In genomic region chr6:110334425-110335158, GRCh38 we compare ENCODE assay signal across 27 cellular contexts. TPM values are rescaled to one million over a fixed set of nuclear protein-coding genes. Genes with fewer than 3 reads are reported as not detected.
A peak's percentile ranks its signal among the peaks of the same experiment; 100 is the strongest.
DNase-seq lines count a peak whose midpoint lies in the region; ATAC-seq, FAIRE-seq and TF ChIP-seq lines count a peak whose summit lies in the region.
"Had no signal": no experiment of that assay in that cellular context is flagged by ENCODE, and none has a peak within 500 bp of the region (broad histone marks: within the 10 kb centered on the region; RNA-seq: fewer than 3 reads in every experiment).

No MANE protein-coding gene starts in this region.

- BruUV-seq in A673 (replicated peaks; lab: Mats Ljungman, UMichigan) (no TSS peak), GM12878 (replicated peaks; lab: Mats Ljungman, UMichigan) (no TSS peak)

- no peak overlapping the region for H2AK5ac ChIP-seq in neuronal stem cell (ENCODE audit: low read depth, low read length)

- H3K18ac ChIP-seq in neuronal stem cell (ENCODE audit: low read length), result no peak overlapping the region

- H3K9me3 ChIP-seq in A673 (ENCODE audit: low read depth, low read length, poor library complexity, severe bottlenecking) (no peaks in the 10 kb centered on the region), GM12878 (replicated peaks; ENCODE audit: control insufficient read depth, insufficient read depth, low read length) (no peaks in the 10 kb centered on the region), neuronal stem cell (replicated peaks in 1 of 2; ENCODE audit: control insufficient read depth in 2 of 2, insufficient read depth in 1 of 2, low read depth in 1 of 2, low read length in 2 of 2) (no peaks in the 10 kb centered on the region)
- H3K9me3 ChIP-seq: neutrophil had no signal

- H4K20me1 ChIP-seq in GM12878 (ENCODE audit: control insufficient read depth, insufficient read depth), result no peaks in the 10 kb centered on the region; the same call in 1 of the 2 replicates

- no peak overlapping the region for H3K4me3 ChIP-seq in A673 (ENCODE audit: low read depth, low read length, poor library complexity, severe bottlenecking)
- H3K4me3 ChIP-seq in GM12878, result no peak overlapping the region
- H3K4me3 ChIP-seq in neuronal stem cell (ENCODE audit: low read length in 2 of 2), result no peak overlapping the region

- in situ Hi-C loops in GM12878 (cut with MboI), result no loop called here

- H2BK12ac ChIP-seq in neuronal stem cell (ENCODE audit: low read length), result no peak overlapping the region

- H4K91ac ChIP-seq in neuronal stem cell (ENCODE audit: low read depth, low read length, poor library complexity), result no peak overlapping the region

- H3K27ac ChIP-seq in A673 (ENCODE audit: low read depth, low read length, poor library complexity, severe bottlenecking), result peak overlapping the region; percentile 44
- H3K27ac ChIP-seq in GM12878 (ENCODE audit: control insufficient read depth, insufficient read depth), result no peak overlapping the region
- H3K27ac ChIP-seq in neuronal stem cell (replicated peaks; ENCODE audit: low read length), result no peak overlapping the region
- H3K27ac ChIP-seq: neutrophil had no signal

- H3K4me2 ChIP-seq in GM12878 (ENCODE audit: control insufficient read depth, insufficient read depth) (no peak overlapping the region), neuronal stem cell (ENCODE audit: insufficient read depth, low read length, poor library complexity, severe bottlenecking) (no peak overlapping the region)

- no peak overlapping the region for H3K23ac ChIP-seq in neuronal stem cell (ENCODE audit: low read depth, low read length, poor library complexity)

- SMC1A ChIA-PET in GM12878 (lab: Charles Lee; ENCODE audit: uncharacterized antibody, unreplicated experiment), result interaction anchor here (0.6 to 0.9 kb wide), 3 partner anchors 12 to 156 kb away, joined by 3 read pairs; no protein-coding TSS in a partner anchor

- H3K36me3 ChIP-seq in A673 (ENCODE audit: insufficient read depth, low read length, poor library complexity, severe bottlenecking) (no peaks in the 10 kb centered on the region), GM12878 (ENCODE audit: control insufficient read depth in 2 of 2, insufficient read depth in 2 of 2, low read length in 1 of 2) (no peaks in the 10 kb centered on the region), neuronal stem cell (replicated peaks in 1 of 2; ENCODE audit: control insufficient read depth in 2 of 2, insufficient read depth in 2 of 2, low read length in 2 of 2) (no peaks in the 10 kb centered on the region)
- H3K36me3 ChIP-seq: neutrophil had no signal

- CTCF ChIA-PET in A673 (lab: Charles Lee), result no interaction called here
- CTCF ChIA-PET in GM12878 (lab: Yijun Ruan, JAX), result no interaction called here

- no peak for TF ChIP-seq EP300 in GM12878 (IDR thresholded peaks at IDR 0.05; ENCODE audit: borderline replicate concordance in 1 of 2, control insufficient read depth in 1 of 2, low read depth in 2 of 2, low read length in 2 of 2)

- H3K14ac ChIP-seq in neuronal stem cell (ENCODE audit: low read length), result no peak overlapping the region

- H3K4me1 ChIP-seq in A673 (ENCODE audit: insufficient read depth, low read length, poor library complexity, severe bottlenecking) (peaks cover 43% of the 10 kb centered on the region), GM12878 (ENCODE audit: control insufficient read depth, insufficient read depth, low read length) (no peaks in the 10 kb centered on the region), neuronal stem cell (ENCODE audit: control insufficient read depth in 2 of 2, insufficient read depth in 1 of 2, low read depth in 1 of 2, low read length in 2 of 2) (peaks cover 7 to 14% of the 10 kb centered on the region in 2 donors)

- no peak overlapping the region for H2BK15ac ChIP-seq in neuronal stem cell (ENCODE audit: low read length)

- intact Hi-C loops in A673 (cut with micrococcal nuclease; ENCODE audit: unreplicated experiment) (no loop called here), GM12878 (cut with micrococcal nuclease; ENCODE audit: unreplicated experiment) (no loop called here)

- H3K79me2 ChIP-seq in GM12878 (ENCODE audit: control insufficient read depth, insufficient read depth, low read length), result no peaks in the 10 kb centered on the region

- H4K8ac ChIP-seq in neuronal stem cell (ENCODE audit: low read depth, low read length), result no peak overlapping the region

- H3K4ac ChIP-seq in neuronal stem cell (ENCODE audit: low read length), result no peak overlapping the region

- 33% methylated on average over 9 of the region's 9 CpGs for WGBS in GM12878 (ENCODE audit: insufficient coverage, insufficient replicate concordance, low lambda C conversion rate, missing lambda C conversion rate)
- whole genome bisulfite sequencing in neuronal stem cell (ENCODE audit: extremely low coverage in 2 of 2, insufficient read length in 2 of 2, insufficient replicate concordance in 1 of 2), 2 donors, result no CpG with 5 or more reads among the region's 9 CpGs

- DNase-seq in A673 (ENCODE audit: low spot score) (no peak), NCI-H526 (lab: John Stamatoyannopoulos, UW) (peak; percentile 48 to 78), GM12878 (ENCODE audit: low read depth, low spot score) (no peak), neuronal stem cell (ENCODE audit: low spot score) (no peak), NCI-H128 (lab: John Stamatoyannopoulos, UW; ENCODE audit: unreplicated experiment) (no peak), mesenteric fat pad (ENCODE audit: low spot score) (no peak)
- DNase-seq: ACHN; activated CD4-positive, alpha-beta memory T cell treated with anti-CD3 and anti-CD28 coated beads for 36 hours; activated CD4-positive, CD25-positive, alpha-beta regulatory T cell; activated naive CD4-positive, alpha-beta T cell treated with Interleukin-2 at 50 U/mL for 16 hours; aorta; C1 segment of cervical spinal cord; DMS 273 treated with DMSO at 0.1 percent for 48 hours; GF-D8; H7; Kasumi-1; left cardiac atrium; mesendoderm; NCI-H1092; NCI-H2029 treated with DMSO at 0.1 percent for 48 hours; NCI-H510A; stimulated activated CD4-positive, alpha-beta T cell treated with anti-CD3 and anti-CD28 coated beads, Interleukin-4, amount 100 ng/mL, for 24 hours had no signal

- TF ChIP-seq POLR2A in GM12878 (IDR thresholded peaks at IDR 0.05; ENCODE audit: low read depth, low read length), result no peak

- no peaks in the 10 kb centered on the region for H3K27me3 ChIP-seq in A673 (replicated peaks; ENCODE audit: insufficient read depth, low read depth, low read length, poor library complexity)
- no peaks in the 10 kb centered on the region; a peak in 1 of 4 replicates for H3K27me3 ChIP-seq in GM12878 (replicated peaks in 1 of 2; ENCODE audit: control insufficient read depth in 2 of 2, insufficient read depth in 2 of 2, low read length in 1 of 2)
- no peaks in the 10 kb centered on the region for H3K27me3 ChIP-seq in neuronal stem cell (ENCODE audit: control insufficient read depth in 3 of 3, insufficient read depth in 3 of 3, low read depth in 1 of 3, low read length in 3 of 3)

- TF ChIP-seq CTCF in A673 (conservative IDR thresholded peaks at IDR 0.05; ENCODE audit: low read depth, low read length) (no peak), GM12878 (IDR thresholded peaks at IDR 0.05 in 2 of 3, conservative IDR thresholded peaks at IDR 0.05 in 1 of 3; ENCODE audit: control insufficient read depth in 2 of 3, extremely low read depth in 1 of 3, insufficient read depth in 1 of 3, low read depth in 3 of 3, low read length in 3 of 3) (no peak)

- H2AFZ ChIP-seq in GM12878 (ENCODE audit: control insufficient read depth, low read depth, low read length) (no peak overlapping the region), neuronal stem cell (ENCODE audit: low read length) (peak overlapping the region; percentile 49)

- ATAC-seq in GM12878, result peak; percentile 55
- ATAC-seq in HG03159 (IDR thresholded peaks at IDR 0.05; ENCODE audit: unreplicated experiment), result no peak
- no peak for ATAC-seq in HG03025 (IDR thresholded peaks at IDR 0.05; ENCODE audit: low FRiP score, unreplicated experiment)
- ATAC-seq: left cardiac atrium had no signal

- RAD21 ChIA-PET in GM12878 (lab: Charles Lee; ENCODE audit: unreplicated experiment), result no interaction called here

- H3K9ac ChIP-seq in GM12878 (ENCODE audit: control insufficient read depth, insufficient read depth, low read length), result no peak overlapping the region
- no peak overlapping the region for H3K9ac ChIP-seq in neuronal stem cell (ENCODE audit: low read depth, low read length, poor library complexity)

- H2BK120ac ChIP-seq in neuronal stem cell (ENCODE audit: low read depth, low read length), result no peak overlapping the region

- POLR2A ChIA-PET in A673 (lab: Charles Lee; ENCODE audit: low non-redundant PET), result interaction anchor here (0.6 kb wide), 1 partner anchor 14 kb away, joined by 3 read pairs; no protein-coding TSS in a partner anchor
- POLR2A ChIA-PET in GM12878 (lab: Charles Lee), result interaction anchor here (0.6 kb wide), 1 partner anchor 124 kb away, joined by 5 read pairs; no protein-coding TSS in a partner anchor

- TF ChIP-seq RAD21 in GM12878 (IDR thresholded peaks at IDR 0.05; ENCODE audit: insufficient read depth, low read depth, low read length), result no peak

- no peak for FAIRE-seq in GM12878 (lab: Jason Lieb, UNC)
- FAIRE-seq: HTR-8/SVneo had no signal

- H2BK5ac ChIP-seq in neuronal stem cell (ENCODE audit: low read length), result no peak overlapping the region

- H3K79me1 ChIP-seq in neuronal stem cell (ENCODE audit: low read depth, low read length), result no peaks in the 10 kb centered on the region

TF ChIP-seq in GM12878, 131 proteins besides CTCF, POLR2A, EP300 and RAD21 (continues in another document):
- TF ChIP-seq GATAD2B (conservative IDR thresholded peaks at IDR 0.05; ENCODE audit: low read depth) (no peak), STAT3 (IDR thresholded peaks at IDR 0.05; ENCODE audit: low read depth, low read length) (no peak)

RNA-seq across cellular contexts. Expression of gene METTL24, which starts 23.6 kb away (rescaled TPM):
- total RNA-seq in A673 (2021) (6.4 and 9.0 TPM in 2 replicates), GM12878 (2014; rRNA removed) (not detected in 2 replicates), GM12878 (2014; rRNA removed; fragmentation: Illumina TruSeq; extraction: Trizol) (not detected in 2 replicates), GM12878 (2021) (not detected in 2 replicates), mesenteric fat pad (1.2 TPM)
- 0.84 TPM in 1 of 2 replicates, not detected in the other for total RNA-seq in GM12878 (2013; cell fraction: nucleolus; rRNA removed)
- not detected for polyA plus RNA-seq in GM12878 (2011; ENCODE audit: low read depth)
- polyA plus RNA-seq in GM12878 (2011; rRNA removed) (0.17 and 0.20 TPM in 2 replicates), GM12878 (2014; fragmentation: Illumina TruSeq; extraction: Trizol) (not detected in 2 replicates), GM12878 (2014; fragmentation: Nextera tagmentation; extraction: Ambion mirVana) (not detected), GM12878 (2014; rRNA removed) (not detected in 2 replicates), GM12878 (2016; fragmentation: Nextera tagmentation; extraction: Ambion mirVana) (not detected)
- polyA plus RNA-seq in GM12878 (2011; cell fraction: cytosol; rRNA removed), result 0.10 and 0.13 TPM in 2 replicates
- 0.10 TPM in 1 of 2 replicates, not detected in the other for polyA plus RNA-seq in GM12878 (2011; cell fraction: nucleus; rRNA removed)
- polyA plus RNA-seq in GM12878 (2012), result not detected in 2 replicates
- polyA minus RNA-seq in GM12878 (2011; rRNA and poly(A)+ RNA removed), result 0.51 and 0.77 TPM in 2 replicates
- polyA minus RNA-seq in GM12878 (2011; cell fraction: cytosol; rRNA and poly(A)+ RNA removed), result not detected in 2 replicates
- 0.36 TPM in 1 of 2 replicates, not detected in the other for polyA minus RNA-seq in GM12878 (2011; cell fraction: nucleus; rRNA and poly(A)+ RNA removed)
- polyA plus RNA-seq in neuronal stem cell (2013, experiment 1 of 2), result 1.3 TPM
- 1.1 TPM for polyA plus RNA-seq in neuronal stem cell (2013, experiment 2 of 2)
- total RNA-seq: activated CD4-positive, alpha-beta memory T cell treated with anti-CD3 and anti-CD28 coated beads for 36 hours; SK-MEL-5 had no signal

Comparison
In these comparisons a context has a peak if more than half of its experiments do, and no peak if none do; other contexts are left out.
1. DNase-seq: peak in NCI-H526 (2 of 2); none in A673 (single experiment), GM12878 (single experiment), neuronal stem cell (single experiment), NCI-H128 (single experiment) and mesenteric fat pad (single experiment).